ENCODE assay signal across 12 cellular contexts in genomic region chr10:91587710-91588638, GRCh38. TPM values are rescaled to one million over a fixed set of nuclear protein-coding genes. Genes with fewer than 3 reads are reported as not detected.
DNase-seq lines count a peak whose midpoint lies in the region; ATAC-seq, FAIRE-seq and TF ChIP-seq lines count a peak whose summit lies in the region.
"Had no signal": no experiment of that assay in that cellular context is flagged by ENCODE, and none has a peak within 500 bp of the region (broad histone marks: within the 10 kb centered on the region; RNA-seq: fewer than 3 reads in every experiment).

No MANE protein-coding gene starts in this region.

- no peak for TF ChIP-seq CTCF in osteocyte (IDR thresholded peaks at IDR 0.05)

- H3K27ac Mint-ChIP-seq in osteocyte (ENCODE audit: unreplicated experiment): peak overlapping the region; percentile 89

- no peaks in the 10 kb centered on the region for H3K36me3 Mint-ChIP-seq in osteocyte (ENCODE audit: unreplicated experiment)

- FAIRE-seq in RCC 7860 (lab: Jason Lieb, UNC): peak; percentile 63

- DNase-seq in Ammon's horn (ENCODE audit: low spot score) (peak; percentile 13), RCC 7860 (ENCODE audit: low spot score) (peak; percentile 71), fibroblast of gingiva (ENCODE audit: low read depth) (peak; percentile 55), osteocyte (ENCODE audit: extremely low spot score, unreplicated experiment) (no peak), NCI-H1105 (lab: John Stamatoyannopoulos, UW) (no peak)
- DNase-seq in activated CD8-positive, alpha-beta memory T cell treated with anti-CD3 and anti-CD28 coated beads, Interleukin-2, amount 50 U/mL, for 4 hours: no peak
- DNase-seq: NCI-H1436; SIG-M5; stimulated activated CD4-positive, alpha-beta T cell treated with anti-CD3 and anti-CD28 coated beads, Interleukin-1b, Interleukin-23, amount 100 ng/mL, for 48 hours had no signal

- H3K4me3 Mint-ChIP-seq in osteocyte (ENCODE audit: unreplicated experiment): peak overlapping the region; percentile 4
- H3K4me3 Mint-ChIP-seq: central memory CD8-positive, alpha-beta T cell had no signal

- ATAC-seq in GM21515 (IDR thresholded peaks at IDR 0.05; ENCODE audit: unreplicated experiment) (no peak), GM21529 (IDR thresholded peaks at IDR 0.05; ENCODE audit: unreplicated experiment) (no peak)

- peaks cover 56% of the 10 kb centered on the region for H3K4me1 Mint-ChIP-seq in osteocyte (ENCODE audit: unreplicated experiment)
- H3K4me1 Mint-ChIP-seq: central memory CD8-positive, alpha-beta T cell had no signal

- H3K9me3 Mint-ChIP-seq in osteocyte (ENCODE audit: unreplicated experiment): no peaks in the 10 kb centered on the region
- H3K9me3 Mint-ChIP-seq: central memory CD8-positive, alpha-beta T cell had no signal

- H3K27me3 Mint-ChIP-seq in osteocyte (ENCODE audit: unreplicated experiment): no peaks in the 10 kb centered on the region

RNA-seq across cellular contexts. Expression of gene PPP1R3C, which starts 44.9 kb away (rescaled TPM):
- 15.7 and 16.2 TPM in 2 replicates for total RNA-seq in osteocyte

Comparison
In these comparisons a context has a peak if more than half of its experiments do, and no peak if none do; other contexts are left out.
1. DNase-seq: peak in Ammon's horn (single experiment), RCC 7860 (single experiment) and fibroblast of gingiva (single experiment); none in osteocyte (single experiment), NCI-H1105 (single experiment) and activated CD8-positive, alpha-beta memory T cell treated with anti-CD3 and anti-CD28 coated beads, Interleukin-2, amount 50 U/mL, for 4 hours (single experiment).